In genomic region chr4:42673084-42673429, GRCh38 we compare ENCODE assay signal across 8 cellular contexts. TPM values are rescaled to one million over a fixed set of nuclear protein-coding genes. Genes with fewer than 3 reads are reported as not detected.
DNase-seq lines count a peak whose midpoint lies in the region; ATAC-seq lines count a peak whose summit lies in the region.

No MANE protein-coding gene starts in this region.

- peaks cover 52% of the 10 kb centered on the region for H3K4me1 Mint-ChIP-seq in activated CD8-positive, alpha-beta memory T cell treated with anti-CD3 and anti-CD28 coated beads, Interleukin-2, amount 10 ng/mL, durations not matched to agents 7 days and 5 days
- H3K4me1 Mint-ChIP-seq in stimulated activated naive CD8-positive, alpha-beta T cell treated with anti-CD3 and anti-CD28 coated beads, Interleukin-15, Interleukin-2, amounts not matched to agents 100 ng/mL and 50 ng/mL, for 24 hours (ENCODE audit: low read depth) = peaks cover 83% of the 10 kb centered on the region

- no peaks in the 10 kb centered on the region for H3K27me3 Mint-ChIP-seq in activated CD8-positive, alpha-beta memory T cell treated with anti-CD3 and anti-CD28 coated beads, Interleukin-2, amount 10 ng/mL, durations not matched to agents 7 days and 5 days
- no peaks in the 10 kb centered on the region for H3K27me3 Mint-ChIP-seq in stimulated activated naive CD8-positive, alpha-beta T cell treated with anti-CD3 and anti-CD28 coated beads, Interleukin-15, Interleukin-2, amounts not matched to agents 100 ng/mL and 50 ng/mL, for 24 hours

- H3K9me3 Mint-ChIP-seq in activated CD8-positive, alpha-beta memory T cell treated with anti-CD3 and anti-CD28 coated beads, Interleukin-2, amount 10 ng/mL, durations not matched to agents 7 days and 5 days (ENCODE audit: low read depth) = peaks cover 3% of the 10 kb centered on the region
- no peaks in the 10 kb centered on the region for H3K9me3 Mint-ChIP-seq in stimulated activated naive CD8-positive, alpha-beta T cell treated with anti-CD3 and anti-CD28 coated beads, Interleukin-15, Interleukin-2, amounts not matched to agents 100 ng/mL and 50 ng/mL, for 24 hours

- H3K4me3 Mint-ChIP-seq in activated CD8-positive, alpha-beta memory T cell treated with anti-CD3 and anti-CD28 coated beads, Interleukin-2, amount 10 ng/mL, durations not matched to agents 7 days and 5 days = peak overlapping the region; percentile 31
- H3K4me3 Mint-ChIP-seq in stimulated activated naive CD8-positive, alpha-beta T cell treated with anti-CD3 and anti-CD28 coated beads, Interleukin-15, Interleukin-2, amounts not matched to agents 100 ng/mL and 50 ng/mL, for 24 hours = peak overlapping the region; percentile 70

- H3K27ac Mint-ChIP-seq in activated CD8-positive, alpha-beta memory T cell treated with anti-CD3 and anti-CD28 coated beads, Interleukin-2, amount 10 ng/mL, durations not matched to agents 7 days and 5 days = peak overlapping the region; percentile 94
- peak overlapping the region; percentile 95 for H3K27ac Mint-ChIP-seq in stimulated activated naive CD8-positive, alpha-beta T cell treated with anti-CD3 and anti-CD28 coated beads, Interleukin-15, Interleukin-2, amounts not matched to agents 100 ng/mL and 50 ng/mL, for 24 hours

- intact Hi-C loops in left cardiac atrium (cut with DNase I) = loop anchor here in 1 of 2 donors (5.0 to 10.0 kb wide), 2 partner anchors 71 to 72 kb away; no protein-coding TSS in a partner anchor

- ATAC-seq in activated CD8-positive, alpha-beta memory T cell treated with anti-CD3 and anti-CD28 coated beads, Interleukin-2, amount 10 ng/mL, durations not matched to agents 7 days and 5 days = no peak
- ATAC-seq in left cardiac atrium (peak; percentile 92 to 100), HG02678 (IDR thresholded peaks at IDR 0.05; ENCODE audit: unreplicated experiment) (no peak), HG02852 (IDR thresholded peaks at IDR 0.05; ENCODE audit: unreplicated experiment) (no peak)

- CTCF ChIA-PET in activated CD8-positive, alpha-beta memory T cell treated with anti-CD3 and anti-CD28 coated beads, Interleukin-2, amount 10 ng/mL, durations not matched to agents 7 days and 5 days (lab: Charles Lee) = interaction anchor here (1.0 to 2.1 kb wide), 5 partner anchors 10 to 32 kb away, joined by 3 to 18 read pairs (median 4); partner anchors contain the start of gene ATP8A1

- H3K36me3 Mint-ChIP-seq in activated CD8-positive, alpha-beta memory T cell treated with anti-CD3 and anti-CD28 coated beads, Interleukin-2, amount 10 ng/mL, durations not matched to agents 7 days and 5 days = peaks cover 17% of the 10 kb centered on the region
- H3K36me3 Mint-ChIP-seq in stimulated activated naive CD8-positive, alpha-beta T cell treated with anti-CD3 and anti-CD28 coated beads, Interleukin-15, Interleukin-2, amounts not matched to agents 100 ng/mL and 50 ng/mL, for 24 hours (ENCODE audit: low read depth) = peaks cover 18% of the 10 kb centered on the region

- peak; percentile 58 for DNase-seq in activated CD8-positive, alpha-beta memory T cell treated with anti-CD3 and anti-CD28 coated beads, Interleukin-2, amount 10 ng/mL, durations not matched to agents 7 days and 5 days
- no peak for DNase-seq in activated CD8-positive, alpha-beta memory T cell treated with anti-CD3 and anti-CD28 coated beads for 24 hours
- DNase-seq in UCSD-AML1 (lab: John Stamatoyannopoulos, UW; ENCODE audit: unreplicated experiment) (peak; percentile 6), left cardiac atrium (peak; percentile 55)
- no peak for DNase-seq in effector CD8-positive, alpha-beta T cell (lab: John Stamatoyannopoulos, UW)

RNA-seq across cellular contexts. Expression of gene ATP8A1, which starts 16.2 kb away (rescaled TPM):
- 10 to 100 TPM; 31.3 to 43.8 TPM for total RNA-seq in activated CD8-positive, alpha-beta memory T cell treated with anti-CD3 and anti-CD28 coated beads, Interleukin-2, amount 10 ng/mL, durations not matched to agents 7 days and 5 days
- 10 to 100 TPM; 22.3 to 23.3 TPM for total RNA-seq in left cardiac atrium

Comparison
In these comparisons a context has a peak if more than half of its experiments do, and no peak if none do; other contexts are left out.
1. DNase-seq: peak in activated CD8-positive, alpha-beta memory T cell treated with anti-CD3 and anti-CD28 coated beads, Interleukin-2, amount 10 ng/mL, durations not matched to agents 7 days and 5 days (single experiment), UCSD-AML1 (single experiment) and left cardiac atrium (single experiment); none in activated CD8-positive, alpha-beta memory T cell treated with anti-CD3 and anti-CD28 coated beads for 24 hours (single experiment) and effector CD8-positive, alpha-beta T cell (single experiment).
2. ATAC-seq: peak in left cardiac atrium (2 of 2); none in activated CD8-positive, alpha-beta memory T cell treated with anti-CD3 and anti-CD28 coated beads, Interleukin-2, amount 10 ng/mL, durations not matched to agents 7 days and 5 days (single experiment), HG02678 (single experiment) and HG02852 (single experiment).